8 cellular contexts compared by ENCODE assay signal in the genomic region with DNA sequence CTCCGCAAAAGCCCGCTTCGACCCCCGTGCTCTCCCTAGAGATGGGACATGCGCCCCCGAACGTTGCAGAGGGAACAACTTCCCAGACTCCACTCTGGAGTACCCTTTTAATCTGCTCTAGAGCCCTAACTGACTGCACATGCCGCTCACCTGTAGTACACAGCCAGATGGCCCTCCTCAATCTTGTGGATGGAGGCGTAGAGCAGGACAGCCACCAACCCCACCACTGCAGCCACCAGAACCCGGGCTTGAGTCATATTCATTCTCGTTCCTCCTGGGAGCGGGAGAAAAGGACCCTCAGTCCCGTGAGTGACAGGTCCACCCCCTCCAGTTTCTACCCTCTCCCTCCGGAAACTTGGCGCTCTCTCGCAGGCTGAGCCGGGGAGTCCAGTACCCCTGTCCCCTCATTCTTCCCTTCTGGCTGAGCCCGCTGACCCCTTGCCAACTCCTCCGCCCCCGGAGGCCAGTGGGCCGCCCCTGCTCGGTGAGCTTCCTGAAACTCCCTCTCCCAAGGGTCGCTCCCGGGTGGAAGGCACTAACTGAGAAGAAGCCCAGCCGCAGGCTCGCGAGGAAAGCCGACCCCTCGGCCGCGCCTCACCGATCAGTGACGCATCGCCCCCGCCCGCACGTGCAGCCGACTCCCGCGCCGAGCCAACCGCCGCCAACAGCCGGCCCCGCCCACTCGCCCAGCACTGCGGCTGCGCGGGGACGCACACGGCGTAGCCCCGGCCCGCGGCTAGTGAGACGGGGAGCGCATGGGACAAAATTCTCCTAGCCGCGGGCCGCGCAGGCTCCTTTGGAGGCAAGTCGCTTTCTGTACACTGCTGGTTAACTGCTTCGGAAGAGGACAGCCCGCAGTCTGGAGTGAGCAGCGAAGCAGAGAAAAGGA. TPM values are rescaled to one million over a fixed set of nuclear protein-coding genes. Genes with fewer than 3 reads are reported as not detected.
DNase-seq lines count a peak whose midpoint lies in the region; ATAC-seq and TF ChIP-seq lines count a peak whose summit lies in the region.

A gene (minus strand): TSS at position 666 of the 889 bp plus-strand sequence. CDS start 403 bp downstream, at position 263.

- TF ChIP-seq POLR2A in gastroesophageal sphincter (IDR thresholded peaks at IDR 0.05) = peak; percentile 57 to 59

- intact Hi-C loops in activated naive CD4-positive, alpha-beta T cell treated with anti-CD3 and anti-CD28 coated beads for 36 hours (cut with micrococcal nuclease) = loop anchor here (1.0 to 5.0 kb wide), 10 partner anchors 11 to 563 kb away; a partner anchor contains a TSS

- peak within 1 kb of the TSS; percentile 76 for H3K4me3 ChIP-seq in HEK293 (ENCODE audit: low read depth, low read length)
- H3K4me3 ChIP-seq in gastroesophageal sphincter = peak within 1 kb of the TSS; percentile 79 to 83

- DNase-seq in GF-D8 (lab: John Stamatoyannopoulos, UW) (peak; percentile 86), MV-4-11 (lab: John Stamatoyannopoulos, UW) (peak; percentile 86), SK-N-DZ (ENCODE audit: low spot score) (peak; percentile 93), non-pigmented ciliary epithelial cell (ENCODE audit: low read depth) (peak; percentile 45), substantia nigra (lab: John Stamatoyannopoulos, UW) (peak; percentile 38 to 94 (median 82))
- peak; percentile 95 for DNase-seq in activated naive CD4-positive, alpha-beta T cell treated with anti-CD3 and anti-CD28 coated beads for 36 hours

- H3K27me3 ChIP-seq in gastroesophageal sphincter = no peaks in the 10 kb centered on the region

- POLR2A ChIA-PET in HEK293 (lab: Yijun Ruan, JAX) = no interaction called here

- TF ChIP-seq CTCF in HEK293 (tag by site-specific recombination; IDR thresholded peaks at IDR 0.05) (no peak), gastroesophageal sphincter (IDR thresholded peaks at IDR 0.05) (peak in 1 of 4 experiments; percentile 7)

- H3K27ac ChIP-seq in HEK293 (ENCODE audit: extremely low read depth, low read depth, low read length) = peak within 1 kb of the TSS; percentile 69
- H3K27ac ChIP-seq in gastroesophageal sphincter = peak within 1 kb of the TSS; percentile 63 to 91 (median 86)
- H3K27ac ChIP-seq in substantia nigra (ENCODE audit: low read depth, low read length, poor library complexity, severe bottlenecking) = peak within 1 kb of the TSS; percentile 88

- H3K9me3 Mint-ChIP-seq in activated naive CD4-positive, alpha-beta T cell treated with anti-CD3 and anti-CD28 coated beads for 36 hours = no peaks in the 10 kb centered on the region

- H3K4me1 ChIP-seq in HEK293 (ENCODE audit: control insufficient read depth, insufficient read depth, low read length) (no peaks in the 10 kb centered on the region), gastroesophageal sphincter (peaks cover 4 to 38% (median 9%) of the 10 kb centered on the region in 3 donors)

- H3K36me3 ChIP-seq in HEK293 (ENCODE audit: control insufficient read depth in 2 of 2, insufficient read depth in 1 of 2, low read length in 2 of 2) (peaks cover 32 to 36% of the 10 kb centered on the region in 2 experiments), gastroesophageal sphincter (peaks cover 0 to 42% of the 10 kb centered on the region in 2 donors)

- peaks cover 43% of the 10 kb centered on the region for H3K36me3 Mint-ChIP-seq in activated naive CD4-positive, alpha-beta T cell treated with anti-CD3 and anti-CD28 coated beads for 36 hours (ENCODE audit: low read depth)

- H3K4me1 Mint-ChIP-seq in activated naive CD4-positive, alpha-beta T cell treated with anti-CD3 and anti-CD28 coated beads for 36 hours (ENCODE audit: low read depth) = peaks cover 58% of the 10 kb centered on the region

- WGBS in gastroesophageal sphincter (ENCODE audit: low coverage in 1 of 2), 2 donors = 0 to 1% methylated on average over 6 to 31 of the region's 65 CpGs

- no peak for TF ChIP-seq EP300 in gastroesophageal sphincter (IDR thresholded peaks at IDR 0.05)

- H3K9me3 ChIP-seq in HEK293 (ENCODE audit: control insufficient read depth, insufficient read depth, low read depth, low read length) (no peaks in the 10 kb centered on the region), gastroesophageal sphincter (no peaks in the 10 kb centered on the region)

- H3K27ac Mint-ChIP-seq in activated naive CD4-positive, alpha-beta T cell treated with anti-CD3 and anti-CD28 coated beads for 36 hours = peak within 1 kb of the TSS; percentile 95

- no peaks in the 10 kb centered on the region for H3K27me3 Mint-ChIP-seq in activated naive CD4-positive, alpha-beta T cell treated with anti-CD3 and anti-CD28 coated beads for 36 hours (ENCODE audit: low read depth)

- peak; percentile 98 for ATAC-seq in gastroesophageal sphincter

- CTCF ChIA-PET in HEK293 (lab: Yijun Ruan, JAX) = interaction anchor here (1.2 to 2.5 kb wide), 2 partner anchors 140 to 340 kb away, joined by 3 to 8 read pairs; no protein-coding TSS in a partner anchor
- CTCF ChIA-PET in activated naive CD4-positive, alpha-beta T cell treated with anti-CD3 and anti-CD28 coated beads for 36 hours (lab: Charles Lee) = interaction anchor here (0.6 to 1.1 kb wide), 2 partner anchors 14 to 737 kb away, joined by 3 to 5 read pairs; no protein-coding TSS in a partner anchor

- peak within 1 kb of the TSS; percentile 96 for H3K4me3 Mint-ChIP-seq in activated naive CD4-positive, alpha-beta T cell treated with anti-CD3 and anti-CD28 coated beads for 36 hours

TF ChIP-seq in HEK293, 187 proteins besides CTCF, POLR2A, EP300 and RAD21 (continues in another document):
- TF ChIP-seq KLF16 (tag by site-specific recombination; IDR thresholded peaks at IDR 0.05) (peak; percentile 27; the same call in 1 of the 2 replicates), KLF1 (tag by site-specific recombination; IDR thresholded peaks at IDR 0.05) (peak; percentile 23; the same call in 1 of the 2 replicates), ZNF629 (tag by site-specific recombination; IDR thresholded peaks at IDR 0.05) (peak; percentile 38; the same call in 1 of the 2 replicates), ZSCAN23 (tag by site-specific recombination; IDR thresholded peaks at IDR 0.05) (peak; percentile 60; the same call in 1 of the 2 replicates), ZFHX2 (tag by site-specific recombination; conservative IDR thresholded peaks at IDR 0.05) (peak; percentile 94), IKZF3 (tag by site-specific recombination; IDR thresholded peaks at IDR 0.05) (peak; percentile 78), KLF10 (tag by site-specific recombination; IDR thresholded peaks at IDR 0.05) (peak; percentile 94)
- TF ChIP-seq, protein P1, sequence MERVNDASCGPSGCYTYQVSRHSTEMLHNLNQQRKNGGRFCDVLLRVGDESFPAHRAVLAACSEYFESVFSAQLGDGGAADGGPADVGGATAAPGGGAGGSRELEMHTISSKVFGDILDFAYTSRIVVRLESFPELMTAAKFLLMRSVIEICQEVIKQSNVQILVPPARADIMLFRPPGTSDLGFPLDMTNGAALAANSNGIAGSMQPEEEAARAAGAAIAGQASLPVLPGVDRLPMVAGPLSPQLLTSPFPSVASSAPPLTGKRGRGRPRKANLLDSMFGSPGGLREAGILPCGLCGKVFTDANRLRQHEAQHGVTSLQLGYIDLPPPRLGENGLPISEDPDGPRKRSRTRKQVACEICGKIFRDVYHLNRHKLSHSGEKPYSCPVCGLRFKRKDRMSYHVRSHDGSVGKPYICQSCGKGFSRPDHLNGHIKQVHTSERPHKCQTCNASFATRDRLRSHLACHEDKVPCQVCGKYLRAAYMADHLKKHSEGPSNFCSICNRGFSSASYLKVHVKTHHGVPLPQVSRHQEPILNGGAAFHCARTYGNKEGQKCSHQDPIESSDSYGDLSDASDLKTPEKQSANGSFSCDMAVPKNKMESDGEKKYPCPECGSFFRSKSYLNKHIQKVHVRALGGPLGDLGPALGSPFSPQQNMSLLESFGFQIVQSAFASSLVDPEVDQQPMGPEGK (tag by site-specific recombination; IDR thresholded peaks at IDR 0.05) = peak; percentile 81
- TF ChIP-seq, protein P2, sequence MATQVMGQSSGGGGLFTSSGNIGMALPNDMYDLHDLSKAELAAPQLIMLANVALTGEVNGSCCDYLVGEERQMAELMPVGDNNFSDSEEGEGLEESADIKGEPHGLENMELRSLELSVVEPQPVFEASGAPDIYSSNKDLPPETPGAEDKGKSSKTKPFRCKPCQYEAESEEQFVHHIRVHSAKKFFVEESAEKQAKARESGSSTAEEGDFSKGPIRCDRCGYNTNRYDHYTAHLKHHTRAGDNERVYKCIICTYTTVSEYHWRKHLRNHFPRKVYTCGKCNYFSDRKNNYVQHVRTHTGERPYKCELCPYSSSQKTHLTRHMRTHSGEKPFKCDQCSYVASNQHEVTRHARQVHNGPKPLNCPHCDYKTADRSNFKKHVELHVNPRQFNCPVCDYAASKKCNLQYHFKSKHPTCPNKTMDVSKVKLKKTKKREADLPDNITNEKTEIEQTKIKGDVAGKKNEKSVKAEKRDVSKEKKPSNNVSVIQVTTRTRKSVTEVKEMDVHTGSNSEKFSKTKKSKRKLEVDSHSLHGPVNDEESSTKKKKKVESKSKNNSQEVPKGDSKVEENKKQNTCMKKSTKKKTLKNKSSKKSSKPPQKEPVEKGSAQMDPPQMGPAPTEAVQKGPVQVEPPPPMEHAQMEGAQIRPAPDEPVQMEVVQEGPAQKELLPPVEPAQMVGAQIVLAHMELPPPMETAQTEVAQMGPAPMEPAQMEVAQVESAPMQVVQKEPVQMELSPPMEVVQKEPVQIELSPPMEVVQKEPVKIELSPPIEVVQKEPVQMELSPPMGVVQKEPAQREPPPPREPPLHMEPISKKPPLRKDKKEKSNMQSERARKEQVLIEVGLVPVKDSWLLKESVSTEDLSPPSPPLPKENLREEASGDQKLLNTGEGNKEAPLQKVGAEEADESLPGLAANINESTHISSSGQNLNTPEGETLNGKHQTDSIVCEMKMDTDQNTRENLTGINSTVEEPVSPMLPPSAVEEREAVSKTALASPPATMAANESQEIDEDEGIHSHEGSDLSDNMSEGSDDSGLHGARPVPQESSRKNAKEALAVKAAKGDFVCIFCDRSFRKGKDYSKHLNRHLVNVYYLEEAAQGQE (tag by site-specific recombination; IDR thresholded peaks at IDR 0.05) = no peak

RNA-seq across cellular contexts. Expression of the gene that starts here (rescaled TPM):
- 24.0 and 26.3 TPM in 2 replicates for polyA plus RNA-seq in SK-N-DZ (2014; cell fraction: cytosol; rRNA removed)
- 17.2 and 18.2 TPM in 2 replicates for polyA plus RNA-seq in SK-N-DZ (2014; cell fraction: nucleus; rRNA removed)
- 10 to 100 TPM; 18.4 to 18.7 TPM for total RNA-seq in activated naive CD4-positive, alpha-beta T cell treated with anti-CD3 and anti-CD28 coated beads for 36 hours
- 10 to 100 TPM in 3 of 4 donors, 1 to 10 TPM in 1; 5.9 to 20.5 (median 12.4) TPM for total RNA-seq in gastroesophageal sphincter

Comparison
In these comparisons a context has a peak if more than half of its experiments do, and no peak if none do; other contexts are left out.
1. Peak in every context shown above with its lines: DNase-seq, ATAC-seq, H3K4me3 ChIP-seq and H3K27ac ChIP-seq.
2. DNase-seq: peak in every context shown above with its lines; median percentile 95 in activated naive CD4-positive, alpha-beta T cell treated with anti-CD3 and anti-CD28 coated beads for 36 hours; 93 in SK-N-DZ; 86 in GF-D8; 86 in MV-4-11; 82 in substantia nigra; 45 in non-pigmented ciliary epithelial cell.